In the genomic region with DNA sequence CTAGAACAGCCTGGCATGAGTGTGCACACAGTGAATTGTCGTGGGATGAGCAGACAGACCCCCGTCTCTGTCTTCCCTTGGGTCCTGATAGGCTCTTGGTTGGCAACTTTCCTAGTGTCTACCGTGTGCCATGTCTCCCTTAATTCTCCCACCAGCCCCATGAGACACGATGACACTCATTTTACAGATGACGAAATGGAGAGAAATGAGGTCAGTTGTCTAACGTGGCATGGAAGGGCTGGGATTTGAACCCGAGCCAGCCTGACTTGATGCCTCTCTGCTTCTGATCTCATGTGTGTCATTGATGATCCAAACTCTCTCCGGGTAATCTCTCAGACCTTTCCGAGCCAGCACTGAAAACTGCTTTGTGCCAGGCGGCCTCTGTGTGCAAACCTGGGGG, we compare ENCODE assay signal across 18 cellular contexts. TPM values are rescaled to one million over a fixed set of nuclear protein-coding genes. Genes with fewer than 3 reads are reported as not detected.
DNase-seq lines count a peak whose midpoint lies in the region; ATAC-seq, FAIRE-seq and TF ChIP-seq lines count a peak whose summit lies in the region.
"Had no signal": no experiment of that assay in that cellular context is flagged by ENCODE, and none has a peak within 500 bp of the region (broad histone marks: within the 10 kb centered on the region; RNA-seq: fewer than 3 reads in every experiment).

No MANE protein-coding gene starts in this region.

- no peak overlapping the region for H3K4me3 ChIP-seq in H7 (ENCODE audit: insufficient read depth, low read depth, low read length)
- no peak overlapping the region for H3K4me3 ChIP-seq in K562
- H3K4me3 ChIP-seq in osteoblast (ENCODE audit: insufficient read depth, low read length): no peak overlapping the region
- H3K4me3 ChIP-seq: BLaER1 treated with 17β-estradiol and CSF1 and Interleukin-3, amounts not matched to agents 10 nM and 100 nM had no signal

- H3K4me1 Mint-ChIP-seq in CD14-positive monocyte: no peaks in the 10 kb centered on the region

- no peak overlapping the region for H3K27ac ChIP-seq in K562 (ENCODE audit: extremely low read depth, low read depth, low read length)
- H3K27ac ChIP-seq in osteoblast (ENCODE audit: low read depth, low read length): no peak overlapping the region
- H3K27ac ChIP-seq: BLaER1 treated with 17β-estradiol and CSF1 and Interleukin-3, amounts not matched to agents 10 nM and 100 nM had no signal

- BruUV-seq in K562 (replicated peaks; lab: Mats Ljungman, UMichigan): no TSS peak

- no peak for FAIRE-seq in K562 (lab: Jason Lieb, UNC)
- FAIRE-seq: GM19239 had no signal

- no peaks in the 10 kb centered on the region for H3K9me3 ChIP-seq in K562 (replicated peaks; ENCODE audit: control insufficient read depth, insufficient read depth, low read depth, low read length)
- no peaks in the 10 kb centered on the region for H3K9me3 ChIP-seq in osteoblast (ENCODE audit: low read depth, low read length)
- H3K9me3 ChIP-seq: BLaER1 treated with 17β-estradiol and CSF1 and Interleukin-3, amounts not matched to agents 10 nM and 100 nM had no signal

- WGBS in K562 (ENCODE audit: insufficient coverage, low coverage, missing lambda C conversion rate): 13% methylated on average over 10 of the region's 10 CpGs

- no peak; the same call in 1 of the 2 replicates for TF ChIP-seq EP300 in K562 (IDR thresholded peaks at IDR 0.05; ENCODE audit: low read length)

- CTCF ChIA-PET in K562 (lab: Yijun Ruan, JAX; ENCODE audit: low intra/inter-chr PET ratio): no interaction called here

- in situ Hi-C loops in K562 (cut with MboI): loop anchor here (5.0 to 10.0 kb wide), 3 partner anchors 69 to 386 kb away; no protein-coding TSS in a partner anchor

- no peaks in the 10 kb centered on the region for H3K9me3 Mint-ChIP-seq in CD14-positive monocyte
- H3K9me3 Mint-ChIP-seq: CD4-positive, alpha-beta T cell had no signal

- ATAC-seq in K562: 0 out of 3 replicates have a peak, but pooled peaks have one; percentile 34
- ATAC-seq in activated CD4-positive, CD25-positive, alpha-beta regulatory T cell treated with anti-CD3 and anti-CD28 coated beads, Interleukin-2, amount 50 U/mL, for 24 hours: no peak
- ATAC-seq: HCT116 had no signal

- H3K27me3 ChIP-seq in H7 (ENCODE audit: control insufficient read depth, insufficient read depth, low read length) (no peaks in the 10 kb centered on the region; the same call in 1 of the 2 replicates), K562 (ENCODE audit: control insufficient read depth in 2 of 2, insufficient read depth in 2 of 2, low read length in 2 of 2) (peaks cover 17 to 44% of the 10 kb centered on the region in 2 experiments; a peak in 3 of 5 replicates), osteoblast (ENCODE audit: insufficient read depth, low read length) (no peaks in the 10 kb centered on the region)
- H3K27me3 ChIP-seq: BLaER1 treated with 17β-estradiol and CSF1 and Interleukin-3, amounts not matched to agents 10 nM and 100 nM had no signal

- peaks cover 4% of the 10 kb centered on the region for H3K9me1 ChIP-seq in K562 (ENCODE audit: control insufficient read depth, insufficient read depth, low read length)

- H3K36me3 ChIP-seq in H7 (replicated peaks; ENCODE audit: control insufficient read depth, insufficient read depth, low read length) (no peaks in the 10 kb centered on the region), K562 (ENCODE audit: control insufficient read depth, insufficient read depth, low read length) (no peaks in the 10 kb centered on the region), osteoblast (ENCODE audit: insufficient read depth, low read length) (no peaks in the 10 kb centered on the region)

- H3K9ac ChIP-seq in K562 (ENCODE audit: insufficient read depth in 1 of 2, low read depth in 2 of 2, low read length in 2 of 2): no peak overlapping the region
- H3K9ac ChIP-seq: BLaER1 treated with 17β-estradiol and CSF1 and Interleukin-3, amounts not matched to agents 10 nM and 100 nM had no signal

- TF ChIP-seq RAD21 in K562 (CRISPR knock-in tag; conservative IDR thresholded peaks at IDR 0.05 in 1 of 2, IDR thresholded peaks at IDR 0.05 in 1 of 2): no peak

- intact Hi-C loops in K562 (cut with micrococcal nuclease) (loop anchor here (5.0 kb wide), 1 partner anchor 384 kb away; no protein-coding TSS in a partner anchor), CD14-positive monocyte (cut with micrococcal nuclease) (no loop called here)

- H3K4me3 Mint-ChIP-seq in CD14-positive monocyte: no peak overlapping the region
- H3K4me3 Mint-ChIP-seq: CD4-positive, alpha-beta T cell had no signal

- H2AFZ ChIP-seq in K562 (ENCODE audit: low read depth, low read length) (no peak overlapping the region), osteoblast (ENCODE audit: low read length) (no peak overlapping the region)

- H4K20me1 ChIP-seq in K562 (replicated peaks; ENCODE audit: control insufficient read depth, insufficient read depth, low read length): 0 out of 2 replicates have a peak, but pooled peaks cover 5% of the 10 kb centered on the region
- peaks cover 14% of the 10 kb centered on the region for H4K20me1 ChIP-seq in osteoblast (ENCODE audit: insufficient read depth, low read length)

- no peaks in the 10 kb centered on the region for H3K79me2 ChIP-seq in K562 (ENCODE audit: control insufficient read depth, insufficient read depth, low read length)
- no peaks in the 10 kb centered on the region for H3K79me2 ChIP-seq in osteoblast (ENCODE audit: insufficient read depth, low read length)

- POLR2A ChIA-PET in K562 (lab: Yijun Ruan, JAX): no interaction called here

- no peak overlapping the region for H3K27ac Mint-ChIP-seq in CD14-positive monocyte
- H3K27ac Mint-ChIP-seq: CD4-positive, alpha-beta T cell had no signal

- DNase-seq in NCI-H2029 (lab: John Stamatoyannopoulos, UW) (peak; percentile 27), NCI-H2029 treated with DMSO at 0.1 percent for 48 hours (lab: John Stamatoyannopoulos, UW) (no peak), H7 (peak; percentile 26), K562 (ENCODE audit: extremely low read depth in 1 of 4, low spot score in 3 of 4) (no peak), osteoblast (ENCODE audit: insufficient read length, low spot score, missing footprints) (peak; percentile 79), CD14-positive monocyte (ENCODE audit: low spot score) (no peak), DMS79 (lab: John Stamatoyannopoulos, UW) (no peak)
- DNase-seq: 8988T; AML-193; CD4-positive, alpha-beta T cell; DND-41; GDM1; IMR-90 had no signal

- H3K4me2 ChIP-seq in K562 (ENCODE audit: insufficient read depth, low read length) (0 out of 2 replicates have a peak overlapping the region, but pooled peaks have one; percentile 1), osteoblast (ENCODE audit: insufficient read depth, low read length) (no peak overlapping the region)
- H3K4me2 ChIP-seq: BLaER1 treated with 17β-estradiol and CSF1 and Interleukin-3, amounts not matched to agents 10 nM and 100 nM had no signal

- peaks cover 8 to 18% (median 12%) of the 10 kb centered on the region in 3 donors for H3K27me3 Mint-ChIP-seq in CD14-positive monocyte (ENCODE audit: low read depth in 3 of 3)
- H3K27me3 Mint-ChIP-seq: CD4-positive, alpha-beta T cell had no signal

- no peak for TF ChIP-seq POLR2A in K562 (conservative IDR thresholded peaks at IDR 0.05)

- H3K4me1 ChIP-seq in K562 (replicated peaks in 1 of 2; ENCODE audit: control insufficient read depth in 2 of 2, insufficient read depth in 2 of 2, low read length in 2 of 2) (peaks cover 0 to 1% of the 10 kb centered on the region in 2 experiments; a peak in 2 of 5 replicates), osteoblast (ENCODE audit: insufficient read depth, low read length) (no peaks in the 10 kb centered on the region)

- TF ChIP-seq CTCF in K562 (IDR thresholded peaks at IDR 0.05 in 2 of 3, conservative IDR thresholded peaks at IDR 0.05 in 1 of 3; ENCODE audit: insufficient read depth in 2 of 3, low read depth in 1 of 3, low read length in 3 of 3): no peak
- TF ChIP-seq CTCF in osteoblast (IDR thresholded peaks at IDR 0.05; ENCODE audit: extremely low read depth, low read depth, low read length): no peak
- no peak for TF ChIP-seq CTCF in CD14-positive monocyte (IDR thresholded peaks at IDR 0.05)

- peaks cover 0 to 7% of the 10 kb centered on the region in 2 donors for H3K36me3 Mint-ChIP-seq in CD14-positive monocyte

RNA-seq across cellular contexts. Expression of a gene that starts 8.4 kb away (rescaled TPM):
- not detected in 2 replicates for total RNA-seq in H7 (2014; rRNA removed; shearing (Covaris generic))
- 0.37 TPM in 1 of 2 replicates, not detected in the other for total RNA-seq in K562 (2011; cell fraction: chromatin; rRNA removed; ENCODE audit: low replicate concordance)
- 0.33 TPM in 1 of 2 replicates, not detected in the other for total RNA-seq in K562 (2011; cell fraction: nucleolus; rRNA removed)
- total RNA-seq in K562 (2011; cell fraction: nucleoplasm; rRNA removed): not detected in 2 replicates
- total RNA-seq in K562 (2014; rRNA removed) (not detected in 2 replicates), K562 (2014; rRNA removed; fragmentation: Illumina TruSeq; extraction: Trizol) (not detected in 2 replicates), K562 (2015; rRNA removed; fragmentation: Illumina TruSeq; extraction: Trizol) (not detected in 2 replicates), K562 (2021) (not detected in 2 replicates), osteoblast (not detected in 2 replicates)
- polyA plus RNA-seq in K562 (2011; rRNA removed) (0.08 TPM in 1 of 2 replicates, not detected in the other), K562 (2014; fragmentation: Illumina TruSeq; extraction: Trizol) (not detected in 2 replicates), K562 (2014; fragmentation: Nextera tagmentation; extraction: Ambion mirVana) (not detected), K562 (2014; rRNA removed) (not detected in 2 replicates), CD14-positive monocyte (not detected)
- 0.12 TPM in 1 of 2 replicates, not detected in the other for polyA plus RNA-seq in K562 (2011; cell fraction: cytosol; rRNA removed)
- 0.14 and 0.20 TPM in 2 replicates for polyA plus RNA-seq in K562 (2011; cell fraction: nucleus; rRNA removed)
- polyA plus RNA-seq in K562 (2012): 0.09 and 0.11 TPM in 2 replicates
- polyA minus RNA-seq in K562 (2011; rRNA and poly(A)+ RNA removed): not detected in 2 replicates
- polyA minus RNA-seq in K562 (2011; cell fraction: cytosol; rRNA and poly(A)+ RNA removed): not detected in 2 replicates
- not detected in 2 replicates for polyA minus RNA-seq in K562 (2011; cell fraction: nucleus; rRNA and poly(A)+ RNA removed)
- total RNA-seq: H4, IMR-90 had no signal
- polyA plus RNA-seq: IMR-90 had no signal

RNA-seq across cellular contexts. Expression of a gene that starts 17.1 kb away (rescaled TPM):
- 12.9 and 15.3 TPM in 2 replicates for total RNA-seq in H7 (2014; rRNA removed; shearing (Covaris generic))
- total RNA-seq in K562 (2011; cell fraction: chromatin; rRNA removed; ENCODE audit: low replicate concordance): 3.4 and 11.0 TPM in 2 replicates
- 11.2 and 13.0 TPM in 2 replicates for total RNA-seq in K562 (2011; cell fraction: nucleolus; rRNA removed)
- total RNA-seq in K562 (2011; cell fraction: nucleoplasm; rRNA removed): 5.7 and 7.2 TPM in 2 replicates
- total RNA-seq in K562 (2014; rRNA removed): 17.7 and 21.1 TPM in 2 replicates
- 0.80 and 1.4 TPM in 2 replicates for total RNA-seq in K562 (2014; rRNA removed; fragmentation: Illumina TruSeq; extraction: Trizol)
- 2.4 and 2.6 TPM in 2 replicates for total RNA-seq in K562 (2015; rRNA removed; fragmentation: Illumina TruSeq; extraction: Trizol)
- total RNA-seq in K562 (2021): 18.4 and 18.7 TPM in 2 replicates
- polyA plus RNA-seq in K562 (2011; rRNA removed): 2.2 and 4.3 TPM in 2 replicates
- polyA plus RNA-seq in K562 (2011; cell fraction: cytosol; rRNA removed): 4.4 and 19.0 TPM in 2 replicates
- polyA plus RNA-seq in K562 (2011; cell fraction: nucleus; rRNA removed): 15.6 and 16.0 TPM in 2 replicates
- 8.7 TPM in 2 replicates for polyA plus RNA-seq in K562 (2012)
- 1.5 and 1.9 TPM in 2 replicates for polyA plus RNA-seq in K562 (2014; fragmentation: Illumina TruSeq; extraction: Trizol)
- under 1 TPM in 1 of 2 experiments, not detected in 1; 0.03 TPM for polyA plus RNA-seq in K562 (2014; fragmentation: Nextera tagmentation; extraction: Ambion mirVana)
- 10.0 and 12.9 TPM in 2 replicates for polyA plus RNA-seq in K562 (2014; rRNA removed)
- polyA minus RNA-seq in K562 (2011; rRNA and poly(A)+ RNA removed): 0.84 and 1.3 TPM in 2 replicates
- polyA minus RNA-seq in K562 (2011; cell fraction: cytosol; rRNA and poly(A)+ RNA removed): 4.7 and 4.8 TPM in 2 replicates
- 3.0 and 3.1 TPM in 2 replicates for polyA minus RNA-seq in K562 (2011; cell fraction: nucleus; rRNA and poly(A)+ RNA removed)
- total RNA-seq in osteoblast: 4.1 and 4.3 TPM in 2 replicates
- polyA plus RNA-seq in CD14-positive monocyte: 1 to 10 TPM in 1 of 2 donors, under 1 TPM in 1; 0.75 to 3.0 TPM

RNA-seq across cellular contexts. Expression of a gene that starts 26.2 kb away (rescaled TPM):
- total RNA-seq in H7 (2014; rRNA removed; shearing (Covaris generic)): 2.0 and 3.0 TPM in 2 replicates
- 2.4 and 5.3 TPM in 2 replicates for total RNA-seq in K562 (2011; cell fraction: chromatin; rRNA removed; ENCODE audit: low replicate concordance)
- total RNA-seq in K562 (2011; cell fraction: nucleolus; rRNA removed): 5.7 and 6.5 TPM in 2 replicates
- total RNA-seq in K562 (2011; cell fraction: nucleoplasm; rRNA removed): 6.5 and 8.0 TPM in 2 replicates
- total RNA-seq in K562 (2014; rRNA removed) (1.3 and 2.5 TPM in 2 replicates), K562 (2014; rRNA removed; fragmentation: Illumina TruSeq; extraction: Trizol) (1.5 and 1.7 TPM in 2 replicates), K562 (2015; rRNA removed; fragmentation: Illumina TruSeq; extraction: Trizol) (0.64 and 0.72 TPM in 2 replicates), K562 (2021) (2.8 and 4.7 TPM in 2 replicates), osteoblast (not detected in 2 replicates)
- polyA plus RNA-seq in K562 (2011; rRNA removed) (2.9 and 9.0 TPM in 2 replicates), K562 (2014; fragmentation: Illumina TruSeq; extraction: Trizol) (3.8 and 4.4 TPM in 2 replicates), K562 (2014; fragmentation: Nextera tagmentation; extraction: Ambion mirVana) (1 to 10 TPM in 1 of 2 experiments, under 1 TPM in 1; 0.84 to 2.3 TPM), K562 (2014; rRNA removed) (1.3 and 2.3 TPM in 2 replicates), CD14-positive monocyte (not detected)
- 3.9 and 15.9 TPM in 2 replicates for polyA plus RNA-seq in K562 (2011; cell fraction: cytosol; rRNA removed)
- 2.0 and 10.9 TPM in 2 replicates for polyA plus RNA-seq in K562 (2011; cell fraction: nucleus; rRNA removed)
- polyA plus RNA-seq in K562 (2012): 2.4 and 2.9 TPM in 2 replicates
- 0.96 and 4.0 TPM in 2 replicates for polyA minus RNA-seq in K562 (2011; rRNA and poly(A)+ RNA removed)
- polyA minus RNA-seq in K562 (2011; cell fraction: cytosol; rRNA and poly(A)+ RNA removed): 2.5 and 5.7 TPM in 2 replicates
- 0.44 and 1.6 TPM in 2 replicates for polyA minus RNA-seq in K562 (2011; cell fraction: nucleus; rRNA and poly(A)+ RNA removed)
- total RNA-seq: CD4-positive, alpha-beta T cell; H4; IMR-90 had no signal
- polyA plus RNA-seq: IMR-90 had no signal

RNA-seq across cellular contexts. Expression of a gene that starts 33.6 kb away (rescaled TPM):
- total RNA-seq in H7 (2014; rRNA removed; shearing (Covaris generic)): not detected in 2 replicates
- 0.35 TPM in 1 of 2 replicates, not detected in the other for total RNA-seq in K562 (2011; cell fraction: chromatin; rRNA removed; ENCODE audit: low replicate concordance)
- 0.26 and 0.67 TPM in 2 replicates for total RNA-seq in K562 (2011; cell fraction: nucleolus; rRNA removed)
- not detected in 2 replicates for total RNA-seq in K562 (2011; cell fraction: nucleoplasm; rRNA removed)
- total RNA-seq in K562 (2014; rRNA removed): 0.18 and 0.65 TPM in 2 replicates
- not detected in 2 replicates for total RNA-seq in K562 (2014; rRNA removed; fragmentation: Illumina TruSeq; extraction: Trizol)
- total RNA-seq in K562 (2015; rRNA removed; fragmentation: Illumina TruSeq; extraction: Trizol): not detected in 2 replicates
- 0.22 TPM in 1 of 2 replicates, not detected in the other for total RNA-seq in K562 (2021)
- 0.16 and 0.26 TPM in 2 replicates for polyA plus RNA-seq in K562 (2011; rRNA removed)
- 0.21 and 0.54 TPM in 2 replicates for polyA plus RNA-seq in K562 (2011; cell fraction: cytosol; rRNA removed)
- 0.31 and 0.78 TPM in 2 replicates for polyA plus RNA-seq in K562 (2011; cell fraction: nucleus; rRNA removed)
- polyA plus RNA-seq in K562 (2012): 0.20 and 0.53 TPM in 2 replicates
- 0.09 and 0.21 TPM in 2 replicates for polyA plus RNA-seq in K562 (2014; fragmentation: Illumina TruSeq; extraction: Trizol)
- polyA plus RNA-seq in K562 (2014; fragmentation: Nextera tagmentation; extraction: Ambion mirVana): not detected
- 0.18 and 0.34 TPM in 2 replicates for polyA plus RNA-seq in K562 (2014; rRNA removed)
- 0.18 TPM in 1 of 2 replicates, not detected in the other for polyA minus RNA-seq in K562 (2011; rRNA and poly(A)+ RNA removed)
- not detected in 2 replicates for polyA minus RNA-seq in K562 (2011; cell fraction: cytosol; rRNA and poly(A)+ RNA removed)
- polyA minus RNA-seq in K562 (2011; cell fraction: nucleus; rRNA and poly(A)+ RNA removed): 0.54 TPM in 1 of 2 replicates, not detected in the other
- total RNA-seq in osteoblast: under 0.01 TPM in 1 of 2 replicates, not detected in the other
- polyA plus RNA-seq in CD14-positive monocyte: 100 to 1,000 TPM in 1 of 2 donors, 10 to 100 TPM in 1; 87.5 to 133 TPM
- total RNA-seq: H4, IMR-90 had no signal

RNA-seq across cellular contexts. Expression of a gene that starts 51.0 kb away (rescaled TPM):
- not detected in 2 replicates for total RNA-seq in H7 (2014; rRNA removed; shearing (Covaris generic))
- total RNA-seq in K562 (2011; cell fraction: chromatin; rRNA removed; ENCODE audit: low replicate concordance): not detected in 2 replicates
- not detected in 2 replicates for total RNA-seq in K562 (2011; cell fraction: nucleolus; rRNA removed)
- not detected in 2 replicates for total RNA-seq in K562 (2011; cell fraction: nucleoplasm; rRNA removed)
- not detected in 2 replicates for total RNA-seq in K562 (2014; rRNA removed)
- total RNA-seq in K562 (2014; rRNA removed; fragmentation: Illumina TruSeq; extraction: Trizol): not detected in 2 replicates
- not detected in 2 replicates for total RNA-seq in K562 (2015; rRNA removed; fragmentation: Illumina TruSeq; extraction: Trizol)
- not detected in 2 replicates for total RNA-seq in K562 (2021)
- polyA plus RNA-seq in K562 (2011; rRNA removed): 0.10 TPM in 1 of 2 replicates, not detected in the other
- 0.03 and 0.06 TPM in 2 replicates for polyA plus RNA-seq in K562 (2011; cell fraction: cytosol; rRNA removed)
- polyA plus RNA-seq in K562 (2011; cell fraction: nucleus; rRNA removed): 0.92 TPM in 1 of 2 replicates, not detected in the other
- 0.10 and 0.24 TPM in 2 replicates for polyA plus RNA-seq in K562 (2012)
- not detected in 2 replicates for polyA plus RNA-seq in K562 (2014; fragmentation: Illumina TruSeq; extraction: Trizol)
- polyA plus RNA-seq in K562 (2014; fragmentation: Nextera tagmentation; extraction: Ambion mirVana): not detected
- 0.12 TPM in 1 of 2 replicates, not detected in the other for polyA plus RNA-seq in K562 (2014; rRNA removed)
- not detected in 2 replicates for polyA minus RNA-seq in K562 (2011; rRNA and poly(A)+ RNA removed)
- polyA minus RNA-seq in K562 (2011; cell fraction: cytosol; rRNA and poly(A)+ RNA removed): not detected in 2 replicates
- polyA minus RNA-seq in K562 (2011; cell fraction: nucleus; rRNA and poly(A)+ RNA removed): not detected in 2 replicates
- not detected in 2 replicates for total RNA-seq in osteoblast
- polyA plus RNA-seq in CD14-positive monocyte: 10 to 100 TPM; 71.8 to 93.3 TPM
- total RNA-seq: H4, IMR-90 had no signal
- polyA plus RNA-seq: IMR-90 had no signal

Comparison
In these comparisons a context has a peak if more than half of its experiments do, and no peak if none do; other contexts are left out.
1. DNase-seq: peak in NCI-H2029 (single experiment), H7 (single experiment) and osteoblast (single experiment); none in NCI-H2029 treated with DMSO at 0.1 percent for 48 hours (single experiment), K562 (0 of 4), CD14-positive monocyte (single experiment) and DMS79 (single experiment).